8 cellular contexts compared by ENCODE assay signal in the genomic region with DNA sequence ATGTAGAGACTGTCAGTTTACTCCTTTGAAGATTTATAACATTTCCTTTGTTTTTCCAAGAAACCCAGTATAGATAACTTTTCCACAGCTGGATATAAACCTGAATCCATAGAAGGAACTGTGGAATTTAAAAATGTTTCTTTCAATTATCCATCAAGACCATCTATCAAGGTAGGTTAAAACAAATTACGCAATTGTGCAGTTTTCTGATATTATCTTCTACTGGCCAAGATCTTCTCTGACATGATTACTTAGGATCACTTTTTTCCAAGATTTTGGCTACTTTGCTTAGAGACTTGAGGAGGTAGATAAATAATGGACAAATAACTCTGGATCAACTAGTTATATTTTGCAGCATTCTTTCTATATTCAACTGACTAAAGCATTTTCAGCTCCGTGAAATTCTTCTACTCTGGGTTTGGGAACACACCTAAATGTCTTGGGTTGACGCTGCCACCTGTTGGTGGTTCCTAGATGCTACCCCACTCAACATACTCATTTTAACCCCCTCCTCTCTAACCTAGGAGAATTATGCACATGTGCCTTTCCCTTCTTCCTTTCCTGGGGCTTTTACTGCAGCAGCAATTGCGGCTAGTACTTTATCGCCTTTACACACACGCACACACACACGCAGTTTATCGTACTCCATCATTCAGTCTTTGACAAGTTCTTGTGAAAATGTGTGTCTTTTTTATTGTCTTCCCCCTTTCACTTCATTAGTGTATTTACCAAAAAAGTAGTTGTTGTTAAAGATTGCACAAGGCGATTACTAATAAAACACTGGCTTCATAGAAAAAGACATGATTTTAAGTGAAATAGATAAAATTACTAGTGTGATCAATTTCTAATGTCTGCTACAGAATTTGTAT. TPM values are rescaled to one million over a fixed set of nuclear protein-coding genes. Genes with fewer than 3 reads are reported as not detected.
DNase-seq lines count a peak whose midpoint lies in the region; ATAC-seq, FAIRE-seq and TF ChIP-seq lines count a peak whose summit lies in the region.

No MANE protein-coding gene starts in this region.

- FAIRE-seq in GM18507 (lab: Jason Lieb, UNC) (peak; percentile 69), astrocyte (lab: Jason Lieb, UNC) (no peak)

- no peaks in the 10 kb centered on the region for H3K36me3 ChIP-seq in KMS-11 (ENCODE audit: insufficient read depth)
- no peaks in the 10 kb centered on the region for H3K36me3 ChIP-seq in astrocyte (ENCODE audit: insufficient read depth, low read length)
- H3K36me3 ChIP-seq in neuronal stem cell (replicated peaks in 1 of 2; ENCODE audit: control insufficient read depth in 2 of 2, insufficient read depth in 2 of 2, low read length in 2 of 2): no peaks in the 10 kb centered on the region
- no peaks in the 10 kb centered on the region for H3K36me3 ChIP-seq in spleen

- H3K23ac ChIP-seq in neuronal stem cell (ENCODE audit: low read depth, low read length, poor library complexity): no peak overlapping the region

- no peak overlapping the region for H3K4me3 ChIP-seq in KMS-11 (IDR thresholded peaks at IDR 0.05; ENCODE audit: insufficient read depth, low read depth, low read length)
- no peak overlapping the region for H3K4me3 ChIP-seq in astrocyte (ENCODE audit: insufficient read depth, low read depth, low read length)
- H3K4me3 ChIP-seq in neuronal stem cell (ENCODE audit: low read length in 2 of 2): no peak overlapping the region
- no peak overlapping the region for H3K4me3 ChIP-seq in spleen
- no peak overlapping the region for H3K4me3 ChIP-seq in coronary artery

- H4K20me1 ChIP-seq in KMS-11 (ENCODE audit: insufficient read depth) (no peaks in the 10 kb centered on the region), astrocyte (ENCODE audit: insufficient read depth, low read length) (no peaks in the 10 kb centered on the region)

- intact Hi-C loops in spleen (cut with DNase I; ENCODE audit: low total_unique reads): no loop called here

- H3K9ac ChIP-seq in KMS-11 (no peak overlapping the region), astrocyte (ENCODE audit: low read length) (no peak overlapping the region), neuronal stem cell (ENCODE audit: low read depth, low read length, poor library complexity) (no peak overlapping the region)

- no peaks in the 10 kb centered on the region for H3K79me2 ChIP-seq in KMS-11 (ENCODE audit: insufficient read depth, low read depth)
- no peaks in the 10 kb centered on the region for H3K79me2 ChIP-seq in astrocyte (ENCODE audit: insufficient read depth, low read length)

- no peak overlapping the region for H4K91ac ChIP-seq in neuronal stem cell (ENCODE audit: low read depth, low read length, poor library complexity)

- H3K9me3 ChIP-seq in astrocyte (ENCODE audit: insufficient read depth, low read depth, low read length): no peaks in the 10 kb centered on the region
- H3K9me3 ChIP-seq in neuronal stem cell (replicated peaks in 1 of 2; ENCODE audit: control insufficient read depth in 2 of 2, insufficient read depth in 1 of 2, low read depth in 1 of 2, low read length in 2 of 2): no peaks in the 10 kb centered on the region
- H3K9me3 ChIP-seq in spleen: no peaks in the 10 kb centered on the region

- TF ChIP-seq POLR2A in spleen (IDR thresholded peaks at IDR 0.05): no peak

- WGBS in neuronal stem cell (ENCODE audit: extremely low coverage in 2 of 2, insufficient read length in 2 of 2, insufficient replicate concordance in 1 of 2), 2 donors: no CpG with 5 or more reads among the region's 9 CpGs
- WGBS in spleen, 5 donors: 27 to 37% (median 32%) methylated on average over 9 of the region's 9 CpGs

- peak; percentile 83 for TF ChIP-seq CTCF in KMS-11 (conservative IDR thresholded peaks at IDR 0.05; ENCODE audit: low read depth, low read length)
- peak; percentile 63 for TF ChIP-seq CTCF in astrocyte (IDR thresholded peaks at IDR 0.05; ENCODE audit: insufficient read depth, low read depth, low read length)
- TF ChIP-seq CTCF in spleen (IDR thresholded peaks at IDR 0.05 in 8 of 11, conservative IDR thresholded peaks at IDR 0.05 in 3 of 11): no peak
- no peak for TF ChIP-seq CTCF in coronary artery (IDR thresholded peaks at IDR 0.05)

- H2BK120ac ChIP-seq in neuronal stem cell (ENCODE audit: low read depth, low read length): no peak overlapping the region

- H2AFZ ChIP-seq in KMS-11 (ENCODE audit: low read depth) (no peak overlapping the region), astrocyte (ENCODE audit: low read depth, low read length) (no peak overlapping the region), neuronal stem cell (ENCODE audit: low read length) (no peak overlapping the region)

- H2BK5ac ChIP-seq in neuronal stem cell (ENCODE audit: low read length): no peak overlapping the region

- H2BK12ac ChIP-seq in neuronal stem cell (ENCODE audit: low read length): no peak overlapping the region

- ATAC-seq in activated CD4-positive, CD25-positive, alpha-beta regulatory T cell treated with anti-CD3 and anti-CD28 coated beads, Interleukin-2, amount 50 U/mL, for 24 hours: no peak

- no peak overlapping the region for H3K4me2 ChIP-seq in KMS-11
- no peak overlapping the region for H3K4me2 ChIP-seq in astrocyte (ENCODE audit: low read length)
- H3K4me2 ChIP-seq in neuronal stem cell (ENCODE audit: insufficient read depth, low read length, poor library complexity, severe bottlenecking): no peak overlapping the region

- no peaks in the 10 kb centered on the region for H3K36me3 Mint-ChIP-seq in astrocyte (ENCODE audit: low read depth, unreplicated experiment)

- H2BK15ac ChIP-seq in neuronal stem cell (ENCODE audit: low read length): no peak overlapping the region

- H3K27me3 ChIP-seq in KMS-11 (ENCODE audit: insufficient read depth, low read depth) (no peaks in the 10 kb centered on the region), astrocyte (ENCODE audit: insufficient read depth, low read length) (no peaks in the 10 kb centered on the region), neuronal stem cell (ENCODE audit: control insufficient read depth in 3 of 3, insufficient read depth in 3 of 3, low read depth in 1 of 3, low read length in 3 of 3) (no peaks in the 10 kb centered on the region), spleen (replicated peaks in 1 of 7) (peaks cover 0 to 27% (median 0%) of the 10 kb centered on the region in 7 donors)

- peaks cover 2% of the 10 kb centered on the region for H3K4me1 Mint-ChIP-seq in astrocyte (ENCODE audit: low read depth, unreplicated experiment)

- no peak overlapping the region for H3K4me3 Mint-ChIP-seq in astrocyte (ENCODE audit: unreplicated experiment)

- H3K4me1 ChIP-seq in KMS-11 (ENCODE audit: low read depth, poor library complexity, severe bottlenecking) (peaks cover 4% of the 10 kb centered on the region), astrocyte (ENCODE audit: insufficient read depth, low read length) (no peaks in the 10 kb centered on the region), neuronal stem cell (ENCODE audit: control insufficient read depth in 2 of 2, insufficient read depth in 1 of 2, low read depth in 1 of 2, low read length in 2 of 2) (no peaks in the 10 kb centered on the region), spleen (no peaks in the 10 kb centered on the region)

- H3K14ac ChIP-seq in neuronal stem cell (ENCODE audit: low read length): no peak overlapping the region

- no peak overlapping the region for H2AK5ac ChIP-seq in neuronal stem cell (ENCODE audit: low read depth, low read length)

- no peaks in the 10 kb centered on the region for H3K9me3 Mint-ChIP-seq in astrocyte (ENCODE audit: unreplicated experiment)

- no peak overlapping the region for H3K4ac ChIP-seq in neuronal stem cell (ENCODE audit: low read length)

- peak; percentile 53 for DNase-seq in A172 (ENCODE audit: low spot score)
- DNase-seq in GM18507 (ENCODE audit: extremely low spot score, insufficient read length, low read depth): no peak
- DNase-seq in astrocyte (ENCODE audit: low read depth): peak; percentile 8
- peak; percentile 29 for DNase-seq in neuronal stem cell (ENCODE audit: low spot score)
- DNase-seq in spleen: no peak
- no peak for DNase-seq in coronary artery (ENCODE audit: low spot score)

- no peak overlapping the region for H4K8ac ChIP-seq in neuronal stem cell (ENCODE audit: low read depth, low read length)

- H3K79me1 ChIP-seq in neuronal stem cell (ENCODE audit: low read depth, low read length): no peaks in the 10 kb centered on the region

- H3K27ac ChIP-seq in KMS-11: no peak overlapping the region
- H3K27ac ChIP-seq in astrocyte (ENCODE audit: low read depth, low read length): no peak overlapping the region
- no peak overlapping the region for H3K27ac ChIP-seq in neuronal stem cell (replicated peaks; ENCODE audit: low read length)
- no peak overlapping the region for H3K27ac ChIP-seq in spleen
- H3K27ac ChIP-seq in coronary artery: no peak overlapping the region

- no peak overlapping the region for H3K18ac ChIP-seq in neuronal stem cell (ENCODE audit: low read length)

- no peak overlapping the region for H3K27ac Mint-ChIP-seq in astrocyte (ENCODE audit: unreplicated experiment)

- no peaks in the 10 kb centered on the region for H3K27me3 Mint-ChIP-seq in astrocyte (ENCODE audit: low read depth, unreplicated experiment)

RNA-seq across cellular contexts. Expression of gene ABCB5, which starts 32.7 kb away (rescaled TPM):
- not detected in 2 replicates for total RNA-seq in A172 (2014; rRNA removed; shearing (Covaris generic))
- total RNA-seq in astrocyte: not detected in 2 replicates
- not detected for polyA plus RNA-seq in neuronal stem cell (2013, experiment 1 of 2)
- not detected for polyA plus RNA-seq in neuronal stem cell (2013, experiment 2 of 2)
- total RNA-seq in spleen: under 1 TPM in 1 of 7 donors, not detected in 6; 0.26 TPM
- polyA plus RNA-seq in spleen: not detected

Comparison
In these comparisons a context has a peak if more than half of its experiments do, and no peak if none do; other contexts are left out.
1. DNase-seq: peak in A172 (single experiment), astrocyte (single experiment) and neuronal stem cell (single experiment); none in GM18507 (single experiment), spleen (single experiment) and coronary artery (single experiment).
2. CTCF ChIP-seq: peak in KMS-11 (single experiment) and astrocyte (single experiment); none in spleen (0 of 11) and coronary artery (single experiment).